1 cellular context compared by ENCODE assay signal in genomic region chr2:11155326-11156059, GRCh38.
TF ChIP-seq lines count a peak whose summit lies in the region.

Gene SLC66A3, plus strand, starts transcription at chr2:11155467. Its CDS starts 80 bp downstream, at chr2:11155547.

TF ChIP-seq in HepG2, 621 proteins besides CTCF, POLR2A, EP300 and RAD21 (continued from another document and continues in another):
- peak; percentile 49; the same call in 1 of the 2 replicates for TF ChIP-seq ZNF646 (CRISPR knock-in tag; IDR thresholded peaks at IDR 0.05)
- peak; percentile 15; the same call in 1 of the 2 replicates for TF ChIP-seq TFAP4 (IDR thresholded peaks at IDR 0.05; ENCODE audit: borderline replicate concordance, low read depth)
- no peak for TF ChIP-seq JUNB (CRISPR knock-in tag; IDR thresholded peaks at IDR 0.05; ENCODE audit: borderline replicate concordance)
- TF ChIP-seq SAP130 (CRISPR knock-in tag; IDR thresholded peaks at IDR 0.05; ENCODE audit: low read depth), result peak; percentile 80
- TF ChIP-seq ZNF33B (CRISPR knock-in tag; IDR thresholded peaks at IDR 0.05), result peak; percentile 44; the same call in 1 of the 2 replicates
- peak; percentile 65 for TF ChIP-seq RBM39 (IDR thresholded peaks at IDR 0.05; ENCODE audit: low read depth, low read length, poor library complexity, severe bottlenecking)
- TF ChIP-seq ZNF678 (CRISPR knock-in tag; IDR thresholded peaks at IDR 0.05), result no peak
- peak; percentile 83; the same call in 1 of the 2 replicates for TF ChIP-seq KDM1A (CRISPR knock-in tag; IDR thresholded peaks at IDR 0.05)
- peak; percentile 79; the same call in 1 of the 2 replicates for TF ChIP-seq ZNF138 (CRISPR knock-in tag; IDR thresholded peaks at IDR 0.05; ENCODE audit: low read depth)
- TF ChIP-seq ZNF33A (CRISPR knock-in tag; IDR thresholded peaks at IDR 0.05; ENCODE audit: borderline replicate concordance), result 0 out of 2 replicates have a peak, but pooled peaks have one; percentile 78
- no peak for TF ChIP-seq ZNF24 (IDR thresholded peaks at IDR 0.05)
- 0 out of 2 replicates have a peak, but pooled peaks have one; percentile 89 for TF ChIP-seq ZNF260 (CRISPR knock-in tag; IDR thresholded peaks at IDR 0.05; ENCODE audit: borderline replicate concordance, low read depth)
- TF ChIP-seq IRF9 (CRISPR knock-in tag; IDR thresholded peaks at IDR 0.05; ENCODE audit: borderline replicate concordance), result peak; percentile 77
- no peak for TF ChIP-seq SRSF1 (optimal IDR thresholded peaks at IDR 0.05; ENCODE audit: low read depth, low read length)
- no peak for TF ChIP-seq CEBPG (CRISPR knock-in tag; IDR thresholded peaks at IDR 0.05)
- peak; percentile 61; the same call in 1 of the 2 replicates for TF ChIP-seq THRA (CRISPR knock-in tag; IDR thresholded peaks at IDR 0.05; ENCODE audit: borderline replicate concordance)
- TF ChIP-seq ZNF788 (CRISPR knock-in tag; IDR thresholded peaks at IDR 0.05; ENCODE audit: borderline replicate concordance), result peak; percentile 91; the same call in 1 of the 2 replicates
- peak; percentile 44; the same call in 1 of the 2 replicates for TF ChIP-seq ELF4 (CRISPR knock-in tag; IDR thresholded peaks at IDR 0.05; ENCODE audit: borderline replicate concordance)
- TF ChIP-seq SMC3 (IDR thresholded peaks at IDR 0.05; ENCODE audit: low read length), result no peak
- no peak for TF ChIP-seq ZNF839 (CRISPR knock-in tag; IDR thresholded peaks at IDR 0.05; ENCODE audit: borderline replicate concordance)
- no peak for TF ChIP-seq TIGD3 (CRISPR knock-in tag; IDR thresholded peaks at IDR 0.05; ENCODE audit: borderline replicate concordance)
- TF ChIP-seq CREBL2 (CRISPR knock-in tag; IDR thresholded peaks at IDR 0.05; ENCODE audit: borderline replicate concordance), result no peak
- TF ChIP-seq THAP9 (CRISPR knock-in tag; IDR thresholded peaks at IDR 0.05; ENCODE audit: borderline replicate concordance), result peak; percentile 61; the same call in 1 of the 2 replicates
- no peak for TF ChIP-seq XRCC5 (optimal IDR thresholded peaks at IDR 0.05; ENCODE audit: low read length)
- no peak for TF ChIP-seq ZBTB37 (CRISPR knock-in tag; IDR thresholded peaks at IDR 0.05)
- no peak for TF ChIP-seq ZNF121 (CRISPR knock-in tag; IDR thresholded peaks at IDR 0.05)
- no peak; the same call in 1 of the 2 replicates for TF ChIP-seq GZF1 (CRISPR knock-in tag; IDR thresholded peaks at IDR 0.05)
- TF ChIP-seq PLRG1 (conservative IDR thresholded peaks at IDR 0.05), result no peak
- TF ChIP-seq ZNF572 (CRISPR knock-in tag; IDR thresholded peaks at IDR 0.05), result peak; percentile 83; the same call in 1 of the 2 replicates
- no peak for TF ChIP-seq RARG (CRISPR knock-in tag; IDR thresholded peaks at IDR 0.05; ENCODE audit: low read depth)
- TF ChIP-seq ZNF512B (CRISPR knock-in tag; IDR thresholded peaks at IDR 0.05; ENCODE audit: borderline replicate concordance), result 0 out of 2 replicates have a peak, but pooled peaks have one; percentile 36
- peak; percentile 85; the same call in 1 of the 2 replicates for TF ChIP-seq ZNF747 (CRISPR knock-in tag; IDR thresholded peaks at IDR 0.05; ENCODE audit: borderline replicate concordance)
- no peak for TF ChIP-seq GATAD2A (CRISPR knock-in tag; IDR thresholded peaks at IDR 0.05)
- TF ChIP-seq SP4 (CRISPR knock-in tag; IDR thresholded peaks at IDR 0.05), result peak; percentile 93
- no peak for TF ChIP-seq MIXL1 (CRISPR knock-in tag; IDR thresholded peaks at IDR 0.05)
- peak; percentile 52 for TF ChIP-seq IKZF4 (CRISPR knock-in tag; IDR thresholded peaks at IDR 0.05; ENCODE audit: borderline replicate concordance, low read depth, not compliant biosample characterization)
- TF ChIP-seq SAFB2 (CRISPR knock-in tag; IDR thresholded peaks at IDR 0.05; ENCODE audit: borderline replicate concordance, low read depth), result peak; percentile 63; the same call in 1 of the 2 replicates
- peak; percentile 61; the same call in 1 of the 2 replicates for TF ChIP-seq YEATS4 (CRISPR knock-in tag; IDR thresholded peaks at IDR 0.05; ENCODE audit: borderline replicate concordance)
- TF ChIP-seq ZNF615 (CRISPR knock-in tag; IDR thresholded peaks at IDR 0.05; ENCODE audit: borderline replicate concordance), result no peak
- no peak for TF ChIP-seq ZNF382 (CRISPR knock-in tag; IDR thresholded peaks at IDR 0.05; ENCODE audit: borderline replicate concordance)
- no peak for TF ChIP-seq PRPF4 (IDR thresholded peaks at IDR 0.05; ENCODE audit: low read depth, low read length, poor library complexity, severe bottlenecking)
- TF ChIP-seq ZNF614 (CRISPR knock-in tag; IDR thresholded peaks at IDR 0.05; ENCODE audit: borderline replicate concordance), result peak; percentile 50; the same call in 1 of the 2 replicates
- peak; percentile 68 for TF ChIP-seq ZNF883 (CRISPR knock-in tag; IDR thresholded peaks at IDR 0.05; ENCODE audit: not compliant biosample characterization)
- peak; percentile 51; the same call in 1 of the 2 replicates for TF ChIP-seq PHF20 (CRISPR knock-in tag; IDR thresholded peaks at IDR 0.05)
- peak; percentile 85; the same call in 1 of the 2 replicates for TF ChIP-seq KLF12 (CRISPR knock-in tag; IDR thresholded peaks at IDR 0.05; ENCODE audit: borderline replicate concordance)
